1 cellular context compared by ENCODE assay signal in genomic region chr2:37326285-37326684, GRCh38.
A peak's percentile ranks its signal among the peaks of the same experiment; 100 is the strongest.
TF ChIP-seq lines count a peak whose summit lies in the region.

No MANE protein-coding gene starts in this region.

TF ChIP-seq in K562, 482 proteins besides CTCF, POLR2A, EP300 and RAD21:
- no peak for TF ChIP-seq PBX2 (CRISPR knock-in tag; IDR thresholded peaks at IDR 0.05; ENCODE audit: low read depth)
- TF ChIP-seq PBX2 (tag; conservative IDR thresholded peaks at IDR 0.05; ENCODE audit: low read depth): peak; percentile 42
- peak; percentile 77 for TF ChIP-seq PKNOX1 (IDR thresholded peaks at IDR 0.05)
- no peak for TF ChIP-seq SAFB (IDR thresholded peaks at IDR 0.05; ENCODE audit: borderline replicate concordance, low read depth, low read length)
